In the genomic region with DNA sequence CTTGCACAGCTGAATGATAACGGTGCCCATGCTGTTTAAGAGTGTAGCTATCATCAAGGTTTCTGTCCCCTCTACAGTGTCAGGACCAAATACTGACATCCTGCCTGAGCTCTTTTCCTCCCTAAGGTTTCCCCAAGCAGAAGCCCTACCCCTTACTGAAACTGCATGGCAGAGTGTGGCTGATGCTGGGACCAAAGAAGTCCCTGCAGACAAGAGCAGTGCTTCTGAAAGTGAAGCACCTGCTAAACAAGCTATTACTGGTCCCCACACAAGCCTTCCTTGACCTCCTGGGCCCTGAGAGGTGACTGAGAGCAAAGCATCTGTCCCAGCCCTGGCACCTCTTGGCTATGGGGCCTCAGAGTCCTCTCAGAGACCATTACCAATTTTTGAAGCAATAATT, we compare ENCODE assay signal across 17 cellular contexts. TPM values are rescaled to one million over a fixed set of nuclear protein-coding genes. Genes with fewer than 3 reads are reported as not detected.
DNase-seq lines count a peak whose midpoint lies in the region; ATAC-seq and TF ChIP-seq lines count a peak whose summit lies in the region.
"Had no signal": no experiment of that assay in that cellular context is flagged by ENCODE, and none has a peak within 500 bp of the region (broad histone marks: within the 10 kb centered on the region; RNA-seq: fewer than 3 reads in every experiment).

No MANE protein-coding gene starts in this region.

- no peaks in the 10 kb centered on the region for H3K27me3 Mint-ChIP-seq in H9 (ENCODE audit: low read depth)
- peaks cover 3% of the 10 kb centered on the region for H3K27me3 Mint-ChIP-seq in type B pancreatic cell
- peaks cover 5 to 45% of the 10 kb centered on the region in 2 donors for H3K27me3 Mint-ChIP-seq in effector memory CD8-positive, alpha-beta T cell
- H3K27me3 Mint-ChIP-seq: activated CD8-positive, alpha-beta T cell treated with anti-CD3 and anti-CD28 coated beads for 36 hours had no signal

- no peaks in the 10 kb centered on the region for H3K79me2 ChIP-seq in H9 (ENCODE audit: insufficient read depth, low read length)

- H2BK5ac ChIP-seq in H9 (ENCODE audit: insufficient read length, low read length) (no peak overlapping the region), neuronal stem cell (ENCODE audit: low read length) (no peak overlapping the region)

- H3T11ph ChIP-seq in H9 (ENCODE audit: low read length) = no peak overlapping the region

- H2AFZ ChIP-seq in H9 (ENCODE audit: low read length) (no peak overlapping the region), neuronal stem cell (ENCODE audit: low read length) (no peak overlapping the region)

- no peaks in the 10 kb centered on the region for H3K9me3 Mint-ChIP-seq in H9
- no peaks in the 10 kb centered on the region for H3K9me3 Mint-ChIP-seq in type B pancreatic cell
- H3K9me3 Mint-ChIP-seq in effector memory CD8-positive, alpha-beta T cell = no peaks in the 10 kb centered on the region
- H3K9me3 Mint-ChIP-seq: activated CD8-positive, alpha-beta T cell treated with anti-CD3 and anti-CD28 coated beads for 36 hours; activated naive CD8-positive, alpha-beta T cell treated with anti-CD3 and anti-CD28 coated beads, Interleukin-2, amount 50 U/mL, for 24 hours had no signal

- H3K36me3 ChIP-seq in neuronal stem cell (replicated peaks in 1 of 2; ENCODE audit: control insufficient read depth in 2 of 2, insufficient read depth in 2 of 2, low read length in 2 of 2) = no peaks in the 10 kb centered on the region
- H3K36me3 ChIP-seq: right atrium auricular region had no signal

- H3K27ac ChIP-seq in H9 (ENCODE audit: insufficient read length, low read depth, low read length) (no peak overlapping the region), neuronal stem cell (replicated peaks; ENCODE audit: low read length) (peak overlapping the region; percentile 38)
- H3K27ac ChIP-seq: right atrium auricular region had no signal

- H3K9ac ChIP-seq in H9 (ENCODE audit: extremely low read depth, insufficient read length, low read length) = no peak overlapping the region
- no peak overlapping the region for H3K9ac ChIP-seq in neuronal stem cell (ENCODE audit: low read depth, low read length, poor library complexity)

- peak; percentile 31 for ATAC-seq in GM19035 (IDR thresholded peaks at IDR 0.05; ENCODE audit: unreplicated experiment)
- ATAC-seq in HG03196 (IDR thresholded peaks at IDR 0.05; ENCODE audit: unreplicated experiment) = peak; percentile 78
- ATAC-seq in effector memory CD8-positive, alpha-beta T cell (replicated peaks) = no peak
- ATAC-seq: activated CD8-positive, alpha-beta T cell treated with anti-CD3 and anti-CD28 coated beads for 36 hours; activated naive CD8-positive, alpha-beta T cell treated with anti-CD3 and anti-CD28 coated beads, Interleukin-2, amount 50 U/mL, for 24 hours had no signal

- no peak overlapping the region for H3K23ac ChIP-seq in H9 (ENCODE audit: insufficient read length, low read depth, low read length)
- no peak overlapping the region for H3K23ac ChIP-seq in neuronal stem cell (ENCODE audit: low read depth, low read length, poor library complexity)

- no peak for DNase-seq in H9
- DNase-seq in neuronal stem cell (ENCODE audit: low spot score) = no peak
- DNase-seq in NCI-H510A treated with DMSO at 0.1 percent for 48 hours (lab: John Stamatoyannopoulos, UW) = no peak
- DNase-seq in HK-2 (ENCODE audit: unreplicated experiment) = no peak
- no peak for DNase-seq in type B pancreatic cell (ENCODE audit: extremely low spot score, unreplicated experiment)
- no peak for DNase-seq in effector memory CD8-positive, alpha-beta T cell
- DNase-seq: activated CD8-positive, alpha-beta T cell treated with anti-CD3 and anti-CD28 coated beads for 36 hours; activated naive CD8-positive, alpha-beta T cell treated with anti-CD3 and anti-CD28 coated beads, Interleukin-2, amount 50 U/mL, for 24 hours; COR-L47; glutamatergic neuron; mesendoderm; NCI-H1436; trophoblast cell had no signal

- H2AK5ac ChIP-seq in H9 (ENCODE audit: insufficient read length, low read length) (no peak overlapping the region), neuronal stem cell (ENCODE audit: low read depth, low read length) (no peak overlapping the region)

- H3K18ac ChIP-seq in H9 (ENCODE audit: insufficient read length, low read depth, low read length) (no peak overlapping the region), neuronal stem cell (ENCODE audit: low read length) (peak overlapping the region; percentile 0)

- no peak overlapping the region for H2BK120ac ChIP-seq in H9 (ENCODE audit: low read depth, low read length, poor library complexity, severe bottlenecking)
- no peak overlapping the region for H2BK120ac ChIP-seq in neuronal stem cell (ENCODE audit: low read depth, low read length)

- no peak overlapping the region for H3K4me3 Mint-ChIP-seq in H9
- no peak overlapping the region for H3K4me3 Mint-ChIP-seq in type B pancreatic cell
- H3K4me3 Mint-ChIP-seq in effector memory CD8-positive, alpha-beta T cell = no peak overlapping the region
- H3K4me3 Mint-ChIP-seq: activated CD8-positive, alpha-beta T cell treated with anti-CD3 and anti-CD28 coated beads for 36 hours; activated naive CD8-positive, alpha-beta T cell treated with anti-CD3 and anti-CD28 coated beads, Interleukin-2, amount 50 U/mL, for 24 hours had no signal

- H4K8ac ChIP-seq in H9 (replicated peaks; ENCODE audit: insufficient read length, low read depth, low read length) = no peak overlapping the region
- no peak overlapping the region for H4K8ac ChIP-seq in neuronal stem cell (ENCODE audit: low read depth, low read length)

- H3K4me1 Mint-ChIP-seq in H9 = peaks cover 31 to 33% of the 10 kb centered on the region in 2 experiments
- H3K4me1 Mint-ChIP-seq in type B pancreatic cell (ENCODE audit: unreplicated experiment) = no peaks in the 10 kb centered on the region
- no peaks in the 10 kb centered on the region for H3K4me1 Mint-ChIP-seq in effector memory CD8-positive, alpha-beta T cell (ENCODE audit: low read depth in 2 of 2)
- H3K4me1 Mint-ChIP-seq: activated naive CD8-positive, alpha-beta T cell treated with anti-CD3 and anti-CD28 coated beads, Interleukin-2, amount 50 U/mL, for 24 hours had no signal

- peaks cover 9% of the 10 kb centered on the region; the same call in 1 of the 2 replicates for H3K4me1 ChIP-seq in H9 (ENCODE audit: insufficient read depth, low read length)
- H3K4me1 ChIP-seq in neuronal stem cell (ENCODE audit: control insufficient read depth in 2 of 2, insufficient read depth in 1 of 2, low read depth in 1 of 2, low read length in 2 of 2) = peaks cover 17 to 19% of the 10 kb centered on the region in 2 donors
- H3K4me1 ChIP-seq: right atrium auricular region had no signal

- H3K4me3 ChIP-seq in neuronal stem cell (ENCODE audit: low read length in 2 of 2) = no peak overlapping the region
- H3K4me3 ChIP-seq: right atrium auricular region had no signal

- no CpG with 5 or more reads among the region's 1 CpG for WGBS in H9 (ENCODE audit: extremely low coverage, insufficient read length, low lambda C conversion rate)
- WGBS in neuronal stem cell (ENCODE audit: extremely low coverage in 2 of 2, insufficient read length in 2 of 2, insufficient replicate concordance in 1 of 2), 2 donors = no CpG with 5 or more reads among the region's 1 CpG

- no peaks in the 10 kb centered on the region for H3K23me2 ChIP-seq in H9 (ENCODE audit: insufficient read length, low read depth, low read length, poor library complexity, severe bottlenecking)

- H3K14ac ChIP-seq in H9 (ENCODE audit: insufficient read depth, low read length) = peak overlapping the region; percentile 25; the same call in 1 of the 2 replicates
- no peak overlapping the region for H3K14ac ChIP-seq in neuronal stem cell (ENCODE audit: low read length)

- H3K27me3 ChIP-seq in H9 (ENCODE audit: insufficient read depth, low read length) (no peaks in the 10 kb centered on the region), neuronal stem cell (ENCODE audit: control insufficient read depth in 3 of 3, insufficient read depth in 3 of 3, low read depth in 1 of 3, low read length in 3 of 3) (no peaks in the 10 kb centered on the region)
- H3K27me3 ChIP-seq: right atrium auricular region had no signal

- H3K36me3 Mint-ChIP-seq in H9 (ENCODE audit: insufficient read depth in 1 of 3, low read depth in 3 of 3) (peaks cover 4 to 7% (median 4%) of the 10 kb centered on the region in 3 experiments; a peak in 5 of 7 replicates), type B pancreatic cell (no peaks in the 10 kb centered on the region)
- H3K36me3 Mint-ChIP-seq in effector memory CD8-positive, alpha-beta T cell (ENCODE audit: insufficient read depth) = peaks cover 2% of the 10 kb centered on the region

- H4K91ac ChIP-seq in H9 (ENCODE audit: insufficient read length, low read depth, low read length) (no peak overlapping the region), neuronal stem cell (ENCODE audit: low read depth, low read length, poor library complexity) (no peak overlapping the region)

- no peak overlapping the region for H3K4me2 ChIP-seq in H9 (ENCODE audit: insufficient read depth, insufficient read length, low read length)
- no peak overlapping the region for H3K4me2 ChIP-seq in neuronal stem cell (ENCODE audit: insufficient read depth, low read length, poor library complexity, severe bottlenecking)

- peak overlapping the region; percentile 62 to 90 (median 78); a peak in 6 of 7 replicates for H3K27ac Mint-ChIP-seq in H9
- no peak overlapping the region for H3K27ac Mint-ChIP-seq in type B pancreatic cell
- H3K27ac Mint-ChIP-seq in effector memory CD8-positive, alpha-beta T cell = no peak overlapping the region
- H3K27ac Mint-ChIP-seq: activated CD8-positive, alpha-beta T cell treated with anti-CD3 and anti-CD28 coated beads for 36 hours; activated naive CD8-positive, alpha-beta T cell treated with anti-CD3 and anti-CD28 coated beads, Interleukin-2, amount 50 U/mL, for 24 hours had no signal

- H2BK12ac ChIP-seq in H9 (ENCODE audit: insufficient read length, low read depth, low read length) = no peak overlapping the region
- no peak overlapping the region for H2BK12ac ChIP-seq in neuronal stem cell (ENCODE audit: low read length)

- no peak overlapping the region for H3K56ac ChIP-seq in H9 (ENCODE audit: insufficient read length, low read depth, low read length)

- H2BK15ac ChIP-seq in H9 (ENCODE audit: low read depth, low read length) (no peak overlapping the region), neuronal stem cell (ENCODE audit: low read length) (no peak overlapping the region)

- no peak overlapping the region for H3K4ac ChIP-seq in H9 (ENCODE audit: low read depth, low read length)
- no peak overlapping the region for H3K4ac ChIP-seq in neuronal stem cell (ENCODE audit: low read length)

- H3K9me3 ChIP-seq in H9 (ENCODE audit: control insufficient read depth, low read depth, low read length) = no peaks in the 10 kb centered on the region
- H3K9me3 ChIP-seq in neuronal stem cell (replicated peaks in 1 of 2; ENCODE audit: control insufficient read depth in 2 of 2, insufficient read depth in 1 of 2, low read depth in 1 of 2, low read length in 2 of 2) = no peaks in the 10 kb centered on the region
- H3K9me3 ChIP-seq: right atrium auricular region had no signal

- H4K5ac ChIP-seq in H9 (ENCODE audit: insufficient read length, low read depth, low read length) = no peak overlapping the region

- TF ChIP-seq CTCF in H9 (conservative IDR thresholded peaks at IDR 0.05) (no peak), type B pancreatic cell (conservative IDR thresholded peaks at IDR 0.05) (no peak)

- no peak overlapping the region for H2BK20ac ChIP-seq in H9 (ENCODE audit: low read depth, low read length, poor library complexity, severe bottlenecking)

- H3K79me1 ChIP-seq in H9 (ENCODE audit: insufficient read depth, low read depth, low read length, poor library complexity, severe bottlenecking) (no peaks in the 10 kb centered on the region), neuronal stem cell (ENCODE audit: low read depth, low read length) (no peaks in the 10 kb centered on the region)

- no peaks in the 10 kb centered on the region for H4K20me1 ChIP-seq in H9 (ENCODE audit: control insufficient read depth, insufficient read depth, insufficient read length)

RNA-seq across cellular contexts. Expression of a gene that starts 56.1 kb away (rescaled TPM):
- total RNA-seq in H9 (2021) (0.35 and 0.44 TPM in 2 replicates), type B pancreatic cell (ENCODE audit: low replicate concordance) (1.3 and 5.3 TPM in 2 replicates)
- polyA plus RNA-seq in neuronal stem cell (2013, experiment 1 of 2) = 0.81 TPM
- polyA plus RNA-seq in neuronal stem cell (2013, experiment 2 of 2) = 1.0 TPM
- total RNA-seq: activated CD8-positive, alpha-beta T cell treated with anti-CD3 and anti-CD28 coated beads for 36 hours; right atrium auricular region; T-helper 1 cell treated with Interleukin-12 subunit alpha and Interleukin-12 subunit beta and Interleukin-4 antibody, amounts not matched to agents 30 ng/mL and 1 ng/mL, for 36 hours had no signal

Comparison
In these comparisons a context has a peak if more than half of its experiments do, and no peak if none do; other contexts are left out.
1. H3K27ac Mint-ChIP-seq: peak in H9 (3 of 3); none in type B pancreatic cell (single experiment) and effector memory CD8-positive, alpha-beta T cell (0 of 2).